31 cellular contexts compared by ENCODE assay signal in genomic region chr10:47262606-47263295, GRCh38. TPM values are rescaled to one million over a fixed set of nuclear protein-coding genes. Genes with fewer than 3 reads are reported as not detected.
DNase-seq lines count a peak whose midpoint lies in the region; ATAC-seq and TF ChIP-seq lines count a peak whose summit lies in the region.
"Had no signal": no experiment of that assay in that cellular context is flagged by ENCODE, and none has a peak within 500 bp of the region (broad histone marks: within the 10 kb centered on the region; RNA-seq: fewer than 3 reads in every experiment).

No MANE protein-coding gene starts in this region.

- H3K4me1 ChIP-seq in body of pancreas: peaks cover 8% of the 10 kb centered on the region

- no peak for TF ChIP-seq CTCF in choroid plexus epithelial cell (conservative IDR thresholded peaks at IDR 0.05; ENCODE audit: low read depth, low read length)
- no peak for TF ChIP-seq CTCF in body of pancreas (IDR thresholded peaks at IDR 0.05)

- intact Hi-C loops in body of pancreas (cut with DNase I): no loop called here

- H3K36me3 ChIP-seq in KOPT-K1 (ENCODE audit: insufficient read depth, low read length) (no peaks in the 10 kb centered on the region), body of pancreas (replicated peaks in 1 of 2; ENCODE audit: insufficient read depth in 1 of 2, low read depth in 2 of 2) (no peaks in the 10 kb centered on the region)
- H3K36me3 ChIP-seq: spleen, upper lobe of left lung had no signal

- no peak for ATAC-seq in stimulated activated naive CD8-positive, alpha-beta T cell treated with anti-CD3 and anti-CD28 coated beads, Interleukin-15, amount 100 ng/mL, for 72 hours
- no peak for ATAC-seq in GM19452 (IDR thresholded peaks at IDR 0.05; ENCODE audit: unreplicated experiment)
- no peak for ATAC-seq in body of pancreas
- ATAC-seq in HG02885 (IDR thresholded peaks at IDR 0.05; ENCODE audit: poor library complexity, unreplicated experiment): no peak
- ATAC-seq: activated CD4-positive, CD25-positive, alpha-beta regulatory T cell treated with anti-CD3 and anti-CD28 coated beads, Interleukin-2, amount 50 U/mL, for 24 hours; HCT116; natural killer cell; T-helper 17 cell had no signal

- H3K4me3 ChIP-seq in choroid plexus epithelial cell (ENCODE audit: low read depth, low read length): no peak overlapping the region
- H3K4me3 ChIP-seq in body of pancreas: no peak overlapping the region
- H3K4me3 ChIP-seq: SK-N-MC, spleen, upper lobe of left lung had no signal

- H3K27me3 ChIP-seq in body of pancreas: no peaks in the 10 kb centered on the region
- H3K27me3 ChIP-seq: spleen, upper lobe of left lung had no signal

- H3K27ac Mint-ChIP-seq in stimulated activated naive CD8-positive, alpha-beta T cell treated with anti-CD3 and anti-CD28 coated beads, Interleukin-15, Interleukin-2, amounts not matched to agents 100 ng/mL and 50 ng/mL, for 24 hours: peak overlapping the region; percentile 32
- no peak overlapping the region for H3K27ac Mint-ChIP-seq in stimulated activated naive CD8-positive, alpha-beta T cell treated with anti-CD3 and anti-CD28 coated beads, Interleukin-15, amount 100 ng/mL, for 72 hours
- H3K27ac Mint-ChIP-seq: natural killer cell had no signal

- H3K27ac ChIP-seq in KOPT-K1 (ENCODE audit: low read depth, low read length, poor library complexity, severe bottlenecking) (peak overlapping the region; percentile 98), body of pancreas (no peak overlapping the region)
- H3K27ac ChIP-seq: C4-2B, RWPE1, SK-N-MC, upper lobe of left lung had no signal

- no peaks in the 10 kb centered on the region for H3K9me3 ChIP-seq in KOPT-K1 (ENCODE audit: insufficient read depth, low read length, poor library complexity, severe bottlenecking)
- H3K9me3 ChIP-seq in body of pancreas: no peaks in the 10 kb centered on the region
- H3K9me3 ChIP-seq: upper lobe of left lung had no signal

- TF ChIP-seq POLR2A in body of pancreas (IDR thresholded peaks at IDR 0.05): no peak

- peaks cover 8% of the 10 kb centered on the region for H3K36me3 Mint-ChIP-seq in stimulated activated naive CD8-positive, alpha-beta T cell treated with anti-CD3 and anti-CD28 coated beads, Interleukin-15, Interleukin-2, amounts not matched to agents 100 ng/mL and 50 ng/mL, for 24 hours (ENCODE audit: low read depth)
- H3K36me3 Mint-ChIP-seq: natural killer cell had no signal

- H3K9me3 Mint-ChIP-seq in stimulated activated naive CD8-positive, alpha-beta T cell treated with anti-CD3 and anti-CD28 coated beads, Interleukin-15, Interleukin-2, amounts not matched to agents 100 ng/mL and 50 ng/mL, for 24 hours: peaks cover 10% of the 10 kb centered on the region
- peaks cover 12 to 18% of the 10 kb centered on the region in 2 donors for H3K9me3 Mint-ChIP-seq in stimulated activated naive CD8-positive, alpha-beta T cell treated with anti-CD3 and anti-CD28 coated beads, Interleukin-15, amount 100 ng/mL, for 72 hours
- H3K9me3 Mint-ChIP-seq: natural killer cell had no signal

- no peak overlapping the region for H3K4me3 Mint-ChIP-seq in stimulated activated naive CD8-positive, alpha-beta T cell treated with anti-CD3 and anti-CD28 coated beads, Interleukin-15, Interleukin-2, amounts not matched to agents 100 ng/mL and 50 ng/mL, for 24 hours
- no peak overlapping the region for H3K4me3 Mint-ChIP-seq in stimulated activated naive CD8-positive, alpha-beta T cell treated with anti-CD3 and anti-CD28 coated beads, Interleukin-15, amount 100 ng/mL, for 72 hours
- H3K4me3 Mint-ChIP-seq: natural killer cell, T-helper 17 cell had no signal

- no peak for DNase-seq in stimulated activated naive CD8-positive, alpha-beta T cell treated with anti-CD3 and anti-CD28 coated beads, Interleukin-15, amount 100 ng/mL, for 72 hours
- DNase-seq in choroid plexus epithelial cell (ENCODE audit: low read depth) (peak; percentile 75), stromal cell of bone marrow (ENCODE audit: low read depth) (peak; percentile 57), body of pancreas (no peak)
- DNase-seq: activated CD4-positive, alpha-beta T cell treated with anti-CD3 and anti-CD28 coated beads, Interleukin-2, amount 50 U/mL, for 48 hours; activated effector memory CD4-positive, alpha-beta T cell treated with Interleukin-2 at 50 U/mL for 16 hours; effector CD4-positive, alpha-beta T cell; glutamatergic neuron; KG1; natural killer cell; NCI-H1436; NCI-H446; spleen; substantia nigra; T-helper 17 cell; upper lobe of left lung had no signal

- peaks cover 93% of the 10 kb centered on the region for H3K4me1 Mint-ChIP-seq in stimulated activated naive CD8-positive, alpha-beta T cell treated with anti-CD3 and anti-CD28 coated beads, Interleukin-15, Interleukin-2, amounts not matched to agents 100 ng/mL and 50 ng/mL, for 24 hours (ENCODE audit: low read depth)
- H3K4me1 Mint-ChIP-seq in stimulated activated naive CD8-positive, alpha-beta T cell treated with anti-CD3 and anti-CD28 coated beads, Interleukin-15, amount 100 ng/mL, for 72 hours: peaks cover 89% of the 10 kb centered on the region

- no peaks in the 10 kb centered on the region for H3K27me3 Mint-ChIP-seq in stimulated activated naive CD8-positive, alpha-beta T cell treated with anti-CD3 and anti-CD28 coated beads, Interleukin-15, Interleukin-2, amounts not matched to agents 100 ng/mL and 50 ng/mL, for 24 hours
- no peaks in the 10 kb centered on the region for H3K27me3 Mint-ChIP-seq in stimulated activated naive CD8-positive, alpha-beta T cell treated with anti-CD3 and anti-CD28 coated beads, Interleukin-15, amount 100 ng/mL, for 72 hours
- H3K27me3 Mint-ChIP-seq: T-helper 17 cell had no signal

- 79 to 85% methylated on average over 3 of the region's 3 CpGs for WGBS in body of pancreas, 2 donors

RNA-seq across cellular contexts. Expression of gene GDF10, which starts 37.2 kb away (rescaled TPM):
- total RNA-seq in body of pancreas: 1 to 10 TPM; 6.6 to 8.0 TPM
- total RNA-seq: bronchial epithelial cell, G401, natural killer cell, OCI-LY7, renal cortical epithelial cell had no signal

RNA-seq across cellular contexts. Expression of gene GDF2, which starts 59.5 kb away (rescaled TPM):
- total RNA-seq in body of pancreas: not detected
- total RNA-seq: A673, bronchial epithelial cell, G401, natural killer cell, OCI-LY7, osteoblast, renal cortical epithelial cell, spleen, T-helper 17 cell, upper lobe of left lung had no signal

Comparison
In these comparisons a context has a peak if more than half of its experiments do, and no peak if none do; other contexts are left out.
1. DNase-seq: peak in choroid plexus epithelial cell (single experiment) and stromal cell of bone marrow (single experiment); none in stimulated activated naive CD8-positive, alpha-beta T cell treated with anti-CD3 and anti-CD28 coated beads, Interleukin-15, amount 100 ng/mL, for 72 hours (0 of 2) and body of pancreas (0 of 4).